ENCODE assay signal across 24 cellular contexts in the genomic region with DNA sequence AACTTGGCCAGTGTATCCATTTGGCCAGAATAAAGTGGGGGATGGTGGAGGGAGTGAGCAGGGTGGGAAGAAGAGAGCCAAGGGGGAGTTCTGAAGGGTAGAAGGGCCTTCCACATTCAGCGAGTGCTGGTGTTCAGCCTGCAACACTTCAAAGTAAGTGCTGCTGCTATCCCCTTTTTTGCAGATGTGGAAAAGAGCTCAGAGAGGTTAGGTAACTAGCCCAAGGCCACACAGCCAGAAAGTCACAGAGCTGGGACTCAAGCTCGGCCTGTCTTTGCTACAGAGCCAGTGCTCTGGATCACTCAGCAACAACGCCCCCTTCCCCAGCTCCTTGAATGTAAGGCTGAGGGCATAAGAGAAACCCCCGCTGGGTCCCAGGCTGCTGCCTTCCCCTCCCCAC. TPM values are rescaled to one million over a fixed set of nuclear protein-coding genes. Genes with fewer than 3 reads are reported as not detected.
"Had no signal": no experiment of that assay in that cellular context is flagged by ENCODE, and none has a peak within 500 bp of the region (broad histone marks: within the 10 kb centered on the region; RNA-seq: fewer than 3 reads in every experiment).

No MANE protein-coding gene starts in this region.

- H3K36me3 Mint-ChIP-seq: activated CD4-positive, alpha-beta memory T cell treated with anti-CD3 and anti-CD28 coated beads for 36 hours; activated naive CD8-positive, alpha-beta T cell had no signal

- H3K27ac Mint-ChIP-seq: activated CD4-positive, alpha-beta memory T cell treated with anti-CD3 and anti-CD28 coated beads for 36 hours; activated CD4-positive, alpha-beta T cell treated with anti-CD3 and anti-CD28 coated beads, Interleukin-2, amount 10 ng/mL, durations not matched to agents 7 days and 5 days; activated naive CD4-positive, alpha-beta T cell treated with anti-CD3 and anti-CD28 coated beads for 36 hours; activated naive CD8-positive, alpha-beta T cell had no signal

- ATAC-seq: activated T-cell treated with anti-CD3 and anti-CD28 coated beads, Interleukin-2, amount 50 U/mL, for 4 hours; SK-N-SH treated with all-trans-retinoic acid at 6 μM for 48 hours had no signal

- H3K4me3 Mint-ChIP-seq: activated CD4-positive, alpha-beta memory T cell treated with anti-CD3 and anti-CD28 coated beads for 36 hours; activated CD4-positive, alpha-beta T cell treated with anti-CD3 and anti-CD28 coated beads, Interleukin-2, amount 10 ng/mL, durations not matched to agents 7 days and 5 days; activated naive CD4-positive, alpha-beta T cell treated with anti-CD3 and anti-CD28 coated beads for 36 hours; activated naive CD8-positive, alpha-beta T cell; activated T-cell treated with anti-CD3 and anti-CD28 coated beads, Interleukin-2, amount 50 U/mL, for 4 hours had no signal

- DNase-seq: activated CD4-positive, alpha-beta memory T cell treated with anti-CD3 and anti-CD28 coated beads for 36 hours; activated CD4-positive, alpha-beta T cell treated with anti-CD3 and anti-CD28 coated beads, Interleukin-2, amount 10 ng/mL, durations not matched to agents 7 days and 5 days; activated CD4-positive, CD25-positive, alpha-beta regulatory T cell; activated CD8-positive, alpha-beta memory T cell treated with anti-CD3 and anti-CD28 coated beads for 24 hours; activated gamma-delta T cell; activated naive CD4-positive, alpha-beta T cell treated with anti-CD3 and anti-CD28 coated beads for 36 hours; activated T-cell treated with anti-CD3 and anti-CD28 coated beads, Interleukin-2, amount 50 U/mL, for 4 hours; amygdala; brain microvascular endothelial cell; cerebellar nuclear complex; Kasumi-1; NCI-H1105 treated with DMSO at 0.1 percent for 48 hours; NCI-H1436 treated with DMSO at 0.1 percent for 48 hours; NCI-H187; NCI-H2081; NCI-H446; NCI-H524; Peyer's patch; SHP77; SW 1271 had no signal

- H3K9me3 Mint-ChIP-seq: activated CD4-positive, alpha-beta memory T cell treated with anti-CD3 and anti-CD28 coated beads for 36 hours; activated CD4-positive, alpha-beta T cell treated with anti-CD3 and anti-CD28 coated beads, Interleukin-2, amount 10 ng/mL, durations not matched to agents 7 days and 5 days; activated naive CD4-positive, alpha-beta T cell treated with anti-CD3 and anti-CD28 coated beads for 36 hours; activated T-cell treated with anti-CD3 and anti-CD28 coated beads, Interleukin-2, amount 50 U/mL, for 4 hours had no signal

RNA-seq across cellular contexts. Expression of a gene that starts 5.2 kb away (rescaled TPM):
- total RNA-seq: SJSA1 had no signal

RNA-seq across cellular contexts. Expression of a gene that starts 28.6 kb away (rescaled TPM):
- total RNA-seq: activated CD4-positive, alpha-beta memory T cell treated with anti-CD3 and anti-CD28 coated beads for 36 hours; activated CD4-positive, alpha-beta T cell treated with anti-CD3 and anti-CD28 coated beads, Interleukin-2, amount 10 ng/mL, durations not matched to agents 7 days and 5 days; activated naive CD4-positive, alpha-beta T cell treated with anti-CD3 and anti-CD28 coated beads for 36 hours; T-helper 1 cell treated with Interleukin-12 subunit alpha and Interleukin-12 subunit beta and Interleukin-4 antibody, amounts not matched to agents 30 ng/mL and 1 ng/mL, for 36 hours had no signal
